In the genomic region with DNA sequence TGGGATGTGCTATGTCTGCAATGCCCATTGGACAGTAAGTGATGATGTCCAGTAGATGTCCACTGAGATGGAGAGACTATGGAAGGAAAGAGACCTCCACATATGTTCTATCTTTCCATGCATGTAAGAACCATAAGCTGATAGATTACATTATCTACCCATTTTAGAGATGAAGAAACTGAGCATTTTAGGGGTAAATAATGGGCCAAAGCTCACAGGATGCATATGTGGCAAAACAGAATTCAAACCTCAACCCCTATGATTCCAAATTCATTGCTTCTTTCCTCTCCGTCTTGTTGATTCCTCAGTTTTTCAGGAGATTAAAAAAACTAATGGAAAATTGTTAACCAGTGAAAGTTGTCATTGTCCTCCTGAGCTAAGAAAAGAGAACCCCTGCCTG, we compare ENCODE assay signal across 20 cellular contexts.
DNase-seq lines count a peak whose midpoint lies in the region; ATAC-seq, FAIRE-seq and TF ChIP-seq lines count a peak whose summit lies in the region.
"Had no signal": no experiment of that assay in that cellular context is flagged by ENCODE, and none has a peak within 500 bp of the region (broad histone marks: within the 10 kb centered on the region; RNA-seq: fewer than 3 reads in every experiment).

No MANE protein-coding gene starts in this region.

- H3K9me3 Mint-ChIP-seq in nephron progenitor cell: no peaks in the 10 kb centered on the region
- H3K9me3 Mint-ChIP-seq: CD4-positive, alpha-beta memory T cell had no signal

- H3K9me3 ChIP-seq in HepG2 (ENCODE audit: low read length) (no peaks in the 10 kb centered on the region), right lobe of liver (no peaks in the 10 kb centered on the region), adipocyte (ENCODE audit: control insufficient read depth, low read length) (no peaks in the 10 kb centered on the region)
- H3K9me3 ChIP-seq: Caco-2 had no signal

- ATAC-seq in HepG2: no peak
- ATAC-seq in right lobe of liver: no peak
- ATAC-seq in HG02981 (IDR thresholded peaks at IDR 0.05; ENCODE audit: unreplicated experiment): no peak
- ATAC-seq: GM12878, HCT116 had no signal

- FAIRE-seq in HepG2 (lab: Jason Lieb, UNC) (no peak), H54 (lab: Jason Lieb, UNC) (no peak)
- FAIRE-seq: GM12878, GM19239, H1 had no signal

- TF ChIP-seq CTCF in HepG2 (CRISPR knock-in tag; IDR thresholded peaks at IDR 0.05) (no peak), right lobe of liver (IDR thresholded peaks at IDR 0.05) (no peak), nephron progenitor cell (IDR thresholded peaks at IDR 0.05) (no peak)

- POLR2A ChIA-PET in HepG2 (lab: Yijun Ruan, JAX): no interaction called here

- peaks cover 94% of the 10 kb centered on the region for H3K4me1 Mint-ChIP-seq in nephron progenitor cell

- H3K36me3 Mint-ChIP-seq in nephron progenitor cell (ENCODE audit: low read depth): no peaks in the 10 kb centered on the region
- H3K36me3 Mint-ChIP-seq: CD4-positive, alpha-beta memory T cell had no signal

- TF ChIP-seq RAD21 in HepG2 (CRISPR knock-in tag; IDR thresholded peaks at IDR 0.05): no peak

- H3K4me3 Mint-ChIP-seq in nephron progenitor cell: peak overlapping the region; percentile 18
- H3K4me3 Mint-ChIP-seq: CD4-positive, alpha-beta memory T cell; H9 had no signal

- no peaks in the 10 kb centered on the region for H3K79me2 ChIP-seq in HepG2 (ENCODE audit: insufficient read depth, low read length)

- TF ChIP-seq EP300 in HepG2 (IDR thresholded peaks at IDR 0.05; ENCODE audit: low read depth in 2 of 2, low read length in 2 of 2) (no peak), HepG2 (CRISPR knock-in tag; IDR thresholded peaks at IDR 0.05; ENCODE audit: borderline replicate concordance) (no peak)

- H3K36me3 ChIP-seq in HepG2 (replicated peaks in 1 of 2; ENCODE audit: control insufficient read depth in 1 of 2, insufficient read depth in 2 of 2, low read length in 2 of 2) (no peaks in the 10 kb centered on the region), right lobe of liver (no peaks in the 10 kb centered on the region), adipocyte (ENCODE audit: control insufficient read depth, insufficient read depth, low read length, severe bottlenecking) (no peaks in the 10 kb centered on the region)

- TF ChIP-seq POLR2A in HepG2 (IDR thresholded peaks at IDR 0.05; ENCODE audit: insufficient read depth in 1 of 2, low read depth in 2 of 2, low read length in 2 of 2) (no peak), right lobe of liver (IDR thresholded peaks at IDR 0.05) (no peak), H54 (IDR thresholded peaks at IDR 0.05; ENCODE audit: low read depth, low read length) (no peak)

- intact Hi-C loops in HepG2 (cut with micrococcal nuclease; ENCODE audit: unreplicated experiment): no loop called here
- intact Hi-C loops in right lobe of liver (cut with DNase I): no loop called here

- H3K27ac ChIP-seq in HepG2 (ENCODE audit: extremely low read length, insufficient read depth, low read length) (no peak overlapping the region), right lobe of liver (no peak overlapping the region)
- H3K27ac ChIP-seq: GM23248 had no signal

- H3K27ac Mint-ChIP-seq in nephron progenitor cell: peak overlapping the region; percentile 60
- H3K27ac Mint-ChIP-seq: H9 had no signal

- H3K9ac ChIP-seq in HepG2 (ENCODE audit: insufficient read depth, low read depth, low read length) (no peak overlapping the region), adipocyte (ENCODE audit: low read length) (peak overlapping the region; percentile 55)
- H3K9ac ChIP-seq: GM23248 had no signal

- H2AFZ ChIP-seq in HepG2 (ENCODE audit: low read length): no peak overlapping the region
- H2AFZ ChIP-seq: GM23248 had no signal

- H3K27me3 ChIP-seq in HepG2 (ENCODE audit: control insufficient read depth in 1 of 2, insufficient read depth in 2 of 2, low read length in 2 of 2): no peaks in the 10 kb centered on the region
- no peaks in the 10 kb centered on the region for H3K27me3 ChIP-seq in right lobe of liver
- peaks cover 8% of the 10 kb centered on the region for H3K27me3 ChIP-seq in adipocyte (replicated peaks; ENCODE audit: control insufficient read depth, insufficient read depth, low read length)

- CTCF ChIA-PET in HepG2 (lab: Yijun Ruan, JAX; ENCODE audit: low intra/inter-chr PET ratio, low total read pairs): no interaction called here

- in situ Hi-C loops in HepG2 (cut with HindIII; ENCODE audit: extremely low pct_ligation_motif_present, low pct_unique_long_range_greater_than_20kb): no loop called here

- peaks cover 7% of the 10 kb centered on the region for H3K27me3 Mint-ChIP-seq in nephron progenitor cell (ENCODE audit: low read depth, poor library complexity)
- H3K27me3 Mint-ChIP-seq: CD4-positive, alpha-beta memory T cell had no signal

- H3K4me3 ChIP-seq in HepG2 (replicated peaks in 1 of 3; ENCODE audit: insufficient read depth in 1 of 3, low read depth in 2 of 3, low read length in 3 of 3): no peak overlapping the region
- H3K4me3 ChIP-seq in right lobe of liver: no peak overlapping the region
- no peak overlapping the region for H3K4me3 ChIP-seq in adipocyte (ENCODE audit: low read length)
- H3K4me3 ChIP-seq: GM12878, GM23248 had no signal

- 94% methylated on average over 1 of the region's 1 CpG for WGBS in HepG2 (ENCODE audit: low lambda C conversion rate)
- 71% methylated on average over 1 of the region's 1 CpG for WGBS in right lobe of liver (ENCODE audit: insufficient coverage, low coverage, low lambda C conversion rate, missing lambda C conversion rate)

- BruUV-seq in HepG2 (replicated peaks; lab: Mats Ljungman, UMichigan): no TSS peak

- no peak overlapping the region for H3K4me2 ChIP-seq in HepG2 (ENCODE audit: low read depth, low read length)

- H3K4me1 ChIP-seq in HepG2 (ENCODE audit: insufficient read depth, low read length): peaks cover 49% of the 10 kb centered on the region
- H3K4me1 ChIP-seq in right lobe of liver: peaks cover 0 to 6% (median 0%) of the 10 kb centered on the region in 4 donors
- H3K4me1 ChIP-seq in adipocyte (ENCODE audit: control insufficient read depth, insufficient read depth, low read length): peaks cover 45% of the 10 kb centered on the region
- H3K4me1 ChIP-seq: Caco-2 had no signal

- 0 out of 2 replicates have a peak, but pooled peaks cover 2% of the 10 kb centered on the region for H4K20me1 ChIP-seq in HepG2 (ENCODE audit: insufficient read depth, low read length)

- DNase-seq in HepG2 (ENCODE audit: low spot score): no peak
- DNase-seq in right lobe of liver: no peak
- DNase-seq in adipocyte (ENCODE audit: low read depth): no peak
- DNase-seq in nephron progenitor cell: no peak
- no peak for DNase-seq in DMS 273 treated with DMSO at 0.1 percent for 48 hours (lab: John Stamatoyannopoulos, UW)
- DNase-seq in H54 (ENCODE audit: insufficient read length, low spot score): no peak
- DNase-seq: 8988T; C1 segment of cervical spinal cord; Caco-2; CD4-positive, alpha-beta memory T cell; DMS79; EL; GDM1; GM23248; H9 had no signal

TF ChIP-seq in HepG2, 621 proteins besides CTCF, POLR2A, EP300 and RAD21:
- no peak for TF ChIP-seq ZBTB49 (CRISPR knock-in tag; IDR thresholded peaks at IDR 0.05; ENCODE audit: borderline replicate concordance)
- TF ChIP-seq ZNF629 (CRISPR knock-in tag; conservative IDR thresholded peaks at IDR 0.05): peak; percentile 70
